Comparison of ENCODE assay signal across 14 cellular contexts in genomic region chr1:30755746-30756145, GRCh38. TPM values are rescaled to one million over a fixed set of nuclear protein-coding genes. Genes with fewer than 3 reads are reported as not detected.
DNase-seq lines count a peak whose midpoint lies in the region; ATAC-seq, FAIRE-seq and TF ChIP-seq lines count a peak whose summit lies in the region.
"Had no signal": no experiment of that assay in that cellular context is flagged by ENCODE, and none has a peak within 500 bp of the region (broad histone marks: within the 10 kb centered on the region; RNA-seq: fewer than 3 reads in every experiment).

No MANE protein-coding gene starts in this region.

- TF ChIP-seq POLR2A in GM12892 (IDR thresholded peaks at IDR 0.05; ENCODE audit: low read depth, low read length) = no peak; the same call in none of the 2 replicates

- peaks cover 4% of the 10 kb centered on the region for H3K27me3 Mint-ChIP-seq in CD4-positive, CD25-positive, alpha-beta regulatory T cell
- H3K27me3 Mint-ChIP-seq in activated naive CD8-positive, alpha-beta T cell treated with anti-CD3 and anti-CD28 coated beads, Interleukin-2, amount 10 ng/mL, durations not matched to agents 7 days and 5 days = no peaks in the 10 kb centered on the region
- H3K27me3 Mint-ChIP-seq in naive thymus-derived CD4-positive, alpha-beta T cell = no peaks in the 10 kb centered on the region

- H3K9me3 Mint-ChIP-seq in CD4-positive, CD25-positive, alpha-beta regulatory T cell = no peaks in the 10 kb centered on the region
- no peaks in the 10 kb centered on the region for H3K9me3 Mint-ChIP-seq in activated naive CD8-positive, alpha-beta T cell treated with anti-CD3 and anti-CD28 coated beads, Interleukin-2, amount 10 ng/mL, durations not matched to agents 7 days and 5 days
- no peaks in the 10 kb centered on the region for H3K9me3 Mint-ChIP-seq in naive thymus-derived CD4-positive, alpha-beta T cell
- H3K9me3 Mint-ChIP-seq: nephron progenitor cell had no signal

- H3K4me1 ChIP-seq in CD4-positive, CD25-positive, alpha-beta regulatory T cell (ENCODE audit: control insufficient read depth, insufficient read depth, low read length, poor library complexity, severe bottlenecking) = peaks cover 99% of the 10 kb centered on the region
- H3K4me1 ChIP-seq in naive thymus-derived CD4-positive, alpha-beta T cell (ENCODE audit: control insufficient read depth in 2 of 2, insufficient read depth in 2 of 2, low read length in 2 of 2) = peaks cover 58 to 76% of the 10 kb centered on the region in 2 donors
- H3K4me1 ChIP-seq: Caco-2 had no signal

- H3K27me3 ChIP-seq in CD4-positive, CD25-positive, alpha-beta regulatory T cell (ENCODE audit: control insufficient read depth, insufficient read depth, low read length) = no peaks in the 10 kb centered on the region
- H3K27me3 ChIP-seq in naive thymus-derived CD4-positive, alpha-beta T cell (ENCODE audit: control insufficient read depth in 2 of 2, insufficient read depth in 2 of 2, low read length in 2 of 2) = no peaks in the 10 kb centered on the region

- peak overlapping the region; percentile 94 for H3K27ac ChIP-seq in CD4-positive, CD25-positive, alpha-beta regulatory T cell (ENCODE audit: insufficient read depth, low read length, poor library complexity, severe bottlenecking)
- peak overlapping the region; percentile 98 for H3K27ac ChIP-seq in naive thymus-derived CD4-positive, alpha-beta T cell (ENCODE audit: low read depth, low read length)

- CTCF ChIA-PET in naive thymus-derived CD4-positive, alpha-beta T cell (lab: Charles Lee) = interaction anchor here (6.7 to 12.1 kb wide), 3 partner anchors 9 to 36 kb away, joined by 53 to 133 read pairs (median 99); no protein-coding TSS in a partner anchor

- POLR2A ChIA-PET in activated naive CD8-positive, alpha-beta T cell treated with anti-CD3 and anti-CD28 coated beads, Interleukin-2, amount 10 ng/mL, durations not matched to agents 7 days and 5 days (lab: Charles Lee) = interaction anchor here (0.8 to 11.5 kb wide), 3 partner anchors 10 to 37 kb away, joined by 4 to 284 read pairs (median 5); no protein-coding TSS in a partner anchor
- POLR2A ChIA-PET in naive thymus-derived CD4-positive, alpha-beta T cell (lab: Charles Lee) = interaction anchor here (1.3 to 42.4 kb wide), 4 partner anchors 1 to 22 kb away, joined by 3 to 1281 read pairs (median 657); partner anchors contain the start of genes LAPTM5 and MATN1

- no peak for DNase-seq in CD4-positive, CD25-positive, alpha-beta regulatory T cell
- no peak for DNase-seq in GM12892 (ENCODE audit: insufficient read length)
- DNase-seq in activated naive CD8-positive, alpha-beta T cell treated with anti-CD3 and anti-CD28 coated beads, Interleukin-2, amount 10 ng/mL, durations not matched to agents 7 days and 5 days = no peak
- no peak for DNase-seq in naive thymus-derived CD4-positive, alpha-beta T cell
- no peak for DNase-seq in stimulated activated naive CD4-positive, alpha-beta T cell (lab: John Stamatoyannopoulos, UW)
- no peak for DNase-seq in glomerular visceral epithelial cell (ENCODE audit: extremely low spot score)
- DNase-seq in stimulated activated CD4-positive, alpha-beta T cell treated with anti-CD3 and anti-CD28 coated beads, Interleukin-15, amount 100 ng/mL, for 24 hours = no peak
- no peak for DNase-seq in HUDEP-2 (lab: John Stamatoyannopoulos, UW; ENCODE audit: unreplicated experiment in 76 of 76)
- DNase-seq: Caco-2, cerebellar nuclear complex, NCI-H2029 treated with DMSO at 0.1 percent for 48 hours, nephron progenitor cell had no signal

- H3K4me3 ChIP-seq in CD4-positive, CD25-positive, alpha-beta regulatory T cell (ENCODE audit: low read depth, low read length) = peak overlapping the region; percentile 97
- peak overlapping the region; percentile 80 for H3K4me3 ChIP-seq in naive thymus-derived CD4-positive, alpha-beta T cell (ENCODE audit: low read length)

- peak; percentile 48 for FAIRE-seq in GM12892 (lab: Jason Lieb, UNC)

- peaks cover 16% of the 10 kb centered on the region for H3K36me3 Mint-ChIP-seq in CD4-positive, CD25-positive, alpha-beta regulatory T cell
- peaks cover 20% of the 10 kb centered on the region for H3K36me3 Mint-ChIP-seq in activated naive CD8-positive, alpha-beta T cell treated with anti-CD3 and anti-CD28 coated beads, Interleukin-2, amount 10 ng/mL, durations not matched to agents 7 days and 5 days
- peaks cover 0 to 38% (median 12%) of the 10 kb centered on the region in 5 donors for H3K36me3 Mint-ChIP-seq in naive thymus-derived CD4-positive, alpha-beta T cell

- no peak for ATAC-seq in CD4-positive, CD25-positive, alpha-beta regulatory T cell (ENCODE audit: low read depth in 2 of 2)
- ATAC-seq in activated naive CD8-positive, alpha-beta T cell treated with anti-CD3 and anti-CD28 coated beads, Interleukin-2, amount 10 ng/mL, durations not matched to agents 7 days and 5 days (ENCODE audit: low read depth) = no peak
- ATAC-seq in naive thymus-derived CD4-positive, alpha-beta T cell = no peak
- ATAC-seq: HCT116 had no signal

- H3K4me3 Mint-ChIP-seq in CD4-positive, CD25-positive, alpha-beta regulatory T cell = peak overlapping the region; percentile 94 to 99 (median 98)
- peak overlapping the region; percentile 99 for H3K4me3 Mint-ChIP-seq in activated naive CD8-positive, alpha-beta T cell treated with anti-CD3 and anti-CD28 coated beads, Interleukin-2, amount 10 ng/mL, durations not matched to agents 7 days and 5 days
- peak overlapping the region; percentile 95 to 100 (median 98) for H3K4me3 Mint-ChIP-seq in naive thymus-derived CD4-positive, alpha-beta T cell
- H3K4me3 Mint-ChIP-seq: nephron progenitor cell had no signal

- peaks cover 8% of the 10 kb centered on the region for H3K36me3 ChIP-seq in CD4-positive, CD25-positive, alpha-beta regulatory T cell (ENCODE audit: control insufficient read depth, insufficient read depth, low read length)
- H3K36me3 ChIP-seq in naive thymus-derived CD4-positive, alpha-beta T cell (ENCODE audit: control insufficient read depth in 2 of 3, insufficient read depth in 3 of 3, low read length in 3 of 3) = peaks cover 0 to 19% (median 0%) of the 10 kb centered on the region in 3 experiments

- peaks cover 22 to 89% (median 53%) of the 10 kb centered on the region in 4 donors for H3K4me1 Mint-ChIP-seq in CD4-positive, CD25-positive, alpha-beta regulatory T cell
- peaks cover 74% of the 10 kb centered on the region for H3K4me1 Mint-ChIP-seq in activated naive CD8-positive, alpha-beta T cell treated with anti-CD3 and anti-CD28 coated beads, Interleukin-2, amount 10 ng/mL, durations not matched to agents 7 days and 5 days
- peaks cover 59 to 90% (median 80%) of the 10 kb centered on the region in 7 donors for H3K4me1 Mint-ChIP-seq in naive thymus-derived CD4-positive, alpha-beta T cell

- no peaks in the 10 kb centered on the region for H3K9me3 ChIP-seq in CD4-positive, CD25-positive, alpha-beta regulatory T cell (ENCODE audit: control insufficient read depth in 2 of 2, low read length in 2 of 2)
- no peaks in the 10 kb centered on the region for H3K9me3 ChIP-seq in naive thymus-derived CD4-positive, alpha-beta T cell (ENCODE audit: control insufficient read depth in 2 of 3, low read length in 3 of 3)
- H3K9me3 ChIP-seq: Caco-2 had no signal

- peak overlapping the region; percentile 97 to 98 (median 98) for H3K27ac Mint-ChIP-seq in CD4-positive, CD25-positive, alpha-beta regulatory T cell
- H3K27ac Mint-ChIP-seq in activated naive CD8-positive, alpha-beta T cell treated with anti-CD3 and anti-CD28 coated beads, Interleukin-2, amount 10 ng/mL, durations not matched to agents 7 days and 5 days = peak overlapping the region; percentile 99
- H3K27ac Mint-ChIP-seq in naive thymus-derived CD4-positive, alpha-beta T cell = peak overlapping the region; percentile 90 to 100 (median 97)

- intact Hi-C loops in naive thymus-derived CD4-positive, alpha-beta T cell (cut with micrococcal nuclease) = loop anchor here (1.0 to 10.0 kb wide), 5 partner anchors 12 to 309 kb away; partner anchors contain the start of gene PUM1 (in 1 of the 2)

RNA-seq across cellular contexts. Expression of gene LAPTM5, which starts 1.8 kb away (rescaled TPM):
- total RNA-seq in CD4-positive, CD25-positive, alpha-beta regulatory T cell = 589 TPM
- 100 to 1,000 TPM; 552 to 687 (median 620) TPM for polyA plus RNA-seq in CD4-positive, CD25-positive, alpha-beta regulatory T cell
- polyA plus RNA-seq in GM12892 (2012; ENCODE audit: missing spikeins) = 808 TPM
- total RNA-seq in activated naive CD8-positive, alpha-beta T cell treated with anti-CD3 and anti-CD28 coated beads, Interleukin-2, amount 10 ng/mL, durations not matched to agents 7 days and 5 days = 100 to 1,000 TPM; 474 to 485 TPM
- 100 to 1,000 TPM; 464 to 783 (median 647) TPM for total RNA-seq in naive thymus-derived CD4-positive, alpha-beta T cell
- 100 to 1,000 TPM; 551 to 556 TPM for polyA plus RNA-seq in naive thymus-derived CD4-positive, alpha-beta T cell
- total RNA-seq: Caco-2 had no signal

RNA-seq across cellular contexts. Expression of gene MATN1, which starts 32.4 kb away (rescaled TPM):
- total RNA-seq in CD4-positive, CD25-positive, alpha-beta regulatory T cell = 1.9 TPM
- polyA plus RNA-seq in CD4-positive, CD25-positive, alpha-beta regulatory T cell = not detected
- polyA plus RNA-seq in GM12892 (2012; ENCODE audit: missing spikeins) = 0.30 TPM
- total RNA-seq in activated naive CD8-positive, alpha-beta T cell treated with anti-CD3 and anti-CD28 coated beads, Interleukin-2, amount 10 ng/mL, durations not matched to agents 7 days and 5 days = under 1 TPM in 1 of 2 experiments, not detected in 1; 0.26 TPM
- total RNA-seq in naive thymus-derived CD4-positive, alpha-beta T cell = 1 to 10 TPM in 2 of 5 experiments, under 1 TPM in 3; 0.08 to 3.6 (median 0.22) TPM
- not detected for polyA plus RNA-seq in naive thymus-derived CD4-positive, alpha-beta T cell
- total RNA-seq: Caco-2, glomerular endothelial cell had no signal
